Comparison of ENCODE assay signal across 8 cellular contexts in genomic region chr22:22450343-22450839, GRCh38. TPM values are rescaled to one million over a fixed set of nuclear protein-coding genes. Genes with fewer than 3 reads are reported as not detected.
DNase-seq lines count a peak whose midpoint lies in the region; ATAC-seq and FAIRE-seq lines count a peak whose summit lies in the region.
"Had no signal": no experiment of that assay in that cellular context is flagged by ENCODE, and none has a peak within 500 bp of the region (broad histone marks: within the 10 kb centered on the region; RNA-seq: fewer than 3 reads in every experiment).

No MANE protein-coding gene starts in this region.

- ATAC-seq in GM18867 (IDR thresholded peaks at IDR 0.05; ENCODE audit: unreplicated experiment) (peak; percentile 95), HG02759 (IDR thresholded peaks at IDR 0.05; ENCODE audit: unreplicated experiment) (peak; percentile 86)
- ATAC-seq: activated CD4-positive, alpha-beta T cell treated with anti-CD3 and anti-CD28 coated beads for 36 hours had no signal

- peak; percentile 20 for DNase-seq in NCI-H69 (lab: John Stamatoyannopoulos, UW)
- DNase-seq in pons (ENCODE audit: low spot score): peak; percentile 71
- no peak for DNase-seq in SW480 (ENCODE audit: low spot score)
- DNase-seq in frontal cortex (ENCODE audit: low spot score in 2 of 2): no peak
- DNase-seq in cerebellar cortex (ENCODE audit: low spot score): no peak
- DNase-seq: activated CD4-positive, alpha-beta T cell treated with anti-CD3 and anti-CD28 coated beads for 36 hours had no signal

- FAIRE-seq in frontal cortex (lab: Jason Lieb, UNC): no peak

RNA-seq across cellular contexts. Expression of gene ZNF280B, which starts 58.2 kb away (rescaled TPM):
- total RNA-seq in frontal cortex: 4.1 TPM

Comparison
In these comparisons a context has a peak if more than half of its experiments do, and no peak if none do; other contexts are left out.
1. DNase-seq: peak in NCI-H69 (single experiment) and pons (single experiment); none in SW480 (single experiment), frontal cortex (0 of 2) and cerebellar cortex (single experiment).